ENCODE assay signal across 29 cellular contexts in genomic region chr16:50479771-50480170, GRCh38.
"Had no signal": no experiment of that assay in that cellular context is flagged by ENCODE, and none has a peak within 500 bp of the region (broad histone marks: within the 10 kb centered on the region; RNA-seq: fewer than 3 reads in every experiment).

No MANE protein-coding gene starts in this region.

- ATAC-seq: activated CD8-positive, alpha-beta T cell treated with anti-CD3 and anti-CD28 coated beads for 36 hours; activated naive CD4-positive, alpha-beta T cell treated with anti-CD3 and anti-CD28 coated beads, Interleukin-2, amount 50 U/mL, for 72 hours; activated T-cell treated with anti-CD3 and anti-CD28 coated beads, Interleukin-2, amount 50 U/mL, for 4 hours; activated T-helper 17 cell treated with anti-CD3 and anti-CD28 coated beads, Interleukin-2, amount 50 U/mL, for 72 hours; effector memory CD8-positive, alpha-beta T cell; foreskin keratinocyte; gastrocnemius medialis; heart right ventricle; T-helper 17 cell had no signal

- H3K9me3 ChIP-seq: ascending aorta, colonic mucosa, gastrocnemius medialis had no signal

- DNase-seq: activated CD4-positive, alpha-beta T cell treated with anti-CD3 and anti-CD28 coated beads for 48 hours; activated CD4-positive, alpha-beta T cell treated with anti-CD3 and anti-CD28 coated beads, Interleukin-2, amount 50 U/mL, for 1 hour; activated CD4-positive, alpha-beta T cell treated with anti-CD3 and anti-CD28 coated beads, Interleukin-2, amount 50 U/mL, for 48 hours; activated CD4-positive, CD25-positive, alpha-beta regulatory T cell; activated CD8-positive, alpha-beta memory T cell treated with anti-CD3 and anti-CD28 coated beads for 24 hours; activated CD8-positive, alpha-beta T cell treated with anti-CD3 and anti-CD28 coated beads for 36 hours; activated gamma-delta T cell; activated naive CD4-positive, alpha-beta T cell; activated naive CD4-positive, alpha-beta T cell treated with anti-CD3 and anti-CD28 coated beads, Interleukin-2, amount 10 ng/mL, durations not matched to agents 7 days and 5 days; activated naive CD8-positive, alpha-beta T cell treated with anti-CD3 and anti-CD28 coated beads, Interleukin-2, amount 10 ng/mL, durations not matched to agents 7 days and 5 days; activated T-cell treated with anti-CD3 and anti-CD28 coated beads, Interleukin-2, amount 50 U/mL, for 4 hours; central memory CD4-positive, alpha-beta T cell; cerebellar nuclear complex; colonic mucosa; effector memory CD8-positive, alpha-beta T cell; erythroblast; foreskin keratinocyte; gastrocnemius medialis; heart right ventricle; T-helper 1 cell; T-helper 17 cell; T1000; WERI-Rb-1 had no signal

- H3K4me3 ChIP-seq: ascending aorta, breast epithelium, cardiac muscle cell, colonic mucosa, esophagus muscularis mucosa, gastrocnemius medialis, heart right ventricle had no signal

- H3K27me3 ChIP-seq: ascending aorta, colonic mucosa, esophagus muscularis mucosa, gastrocnemius medialis had no signal

- H3K27ac ChIP-seq: ascending aorta, breast epithelium, cardiac muscle cell, colonic mucosa, esophagus muscularis mucosa, foreskin keratinocyte, gastrocnemius medialis, heart right ventricle, WERI-Rb-1 had no signal

- H3K4me1 ChIP-seq: ascending aorta, breast epithelium, colonic mucosa, esophagus muscularis mucosa, foreskin keratinocyte, gastrocnemius medialis, heart right ventricle had no signal

- H3K36me3 ChIP-seq: ascending aorta, breast epithelium, cardiac muscle cell, colonic mucosa, esophagus muscularis mucosa, gastrocnemius medialis, heart right ventricle, WERI-Rb-1 had no signal
